In genomic region chr14:91415794-91416743, GRCh38 we compare ENCODE assay signal across 8 cellular contexts.
DNase-seq lines count a peak whose midpoint lies in the region; ATAC-seq and TF ChIP-seq lines count a peak whose summit lies in the region.

No MANE protein-coding gene starts in this region.

- no peaks in the 10 kb centered on the region for H3K9me3 Mint-ChIP-seq in dendritic cell treated with granulocyte-macrophage colony-stimulating factor and Interleukin-4, amounts not matched to agents 40 ng/mL and 50 ng/mL, for 4 days
- no peaks in the 10 kb centered on the region for H3K9me3 Mint-ChIP-seq in nephron

- peak; percentile 40 for ATAC-seq in GM21367 (IDR thresholded peaks at IDR 0.05; ENCODE audit: unreplicated experiment)
- ATAC-seq in HG03575 (IDR thresholded peaks at IDR 0.05; ENCODE audit: extremely low read depth, insufficient number of reproducible peaks, low FRiP score, unreplicated experiment) = peak; percentile 48

- no peaks in the 10 kb centered on the region for H3K36me3 Mint-ChIP-seq in dendritic cell treated with granulocyte-macrophage colony-stimulating factor and Interleukin-4, amounts not matched to agents 40 ng/mL and 50 ng/mL, for 4 days (ENCODE audit: low read depth)
- peaks cover 3% of the 10 kb centered on the region for H3K36me3 Mint-ChIP-seq in nephron (ENCODE audit: low read depth)

- H3K4me1 Mint-ChIP-seq in dendritic cell treated with granulocyte-macrophage colony-stimulating factor and Interleukin-4, amounts not matched to agents 40 ng/mL and 50 ng/mL, for 4 days (ENCODE audit: low read depth) = peaks cover 64% of the 10 kb centered on the region
- H3K4me1 Mint-ChIP-seq in nephron = peaks cover 42% of the 10 kb centered on the region

- intact Hi-C loops in dendritic cell treated with granulocyte-macrophage colony-stimulating factor and Interleukin-4, amounts not matched to agents 40 ng/mL and 50 ng/mL, for 4 days (cut with micrococcal nuclease) = loop anchor here (5.0 kb wide), 1 partner anchor 54 kb away; no protein-coding TSS in a partner anchor

- peaks cover 16% of the 10 kb centered on the region for H3K27me3 Mint-ChIP-seq in dendritic cell treated with granulocyte-macrophage colony-stimulating factor and Interleukin-4, amounts not matched to agents 40 ng/mL and 50 ng/mL, for 4 days
- peaks cover 22% of the 10 kb centered on the region for H3K27me3 Mint-ChIP-seq in nephron (ENCODE audit: low read depth)

- no peak for TF ChIP-seq CTCF in nephron (IDR thresholded peaks at IDR 0.05; ENCODE audit: unreplicated experiment in 3 of 3)

- H3K27ac Mint-ChIP-seq in dendritic cell treated with granulocyte-macrophage colony-stimulating factor and Interleukin-4, amounts not matched to agents 40 ng/mL and 50 ng/mL, for 4 days = peak overlapping the region; percentile 41
- peak overlapping the region; percentile 63 to 94 (median 78) for H3K27ac Mint-ChIP-seq in nephron

- H3K4me3 Mint-ChIP-seq in dendritic cell treated with granulocyte-macrophage colony-stimulating factor and Interleukin-4, amounts not matched to agents 40 ng/mL and 50 ng/mL, for 4 days = peak overlapping the region; percentile 76
- H3K4me3 Mint-ChIP-seq in nephron = peak overlapping the region; percentile 85 to 92 (median 91)

- DNase-seq in GDM1 (lab: John Stamatoyannopoulos, UW) = peak; percentile 44
- DNase-seq in T-helper 2 cell = peak in 4 of 5 experiments; percentile 42 to 95 (median 76)
- no peak for DNase-seq in GM03348 (ENCODE audit: low spot score)
- DNase-seq in NCI-H2227 treated with DMSO at 0.1 percent for 48 hours (lab: John Stamatoyannopoulos, UW) = no peak

Comparison
In these comparisons a context has a peak if more than half of its experiments do, and no peak if none do; other contexts are left out.
1. DNase-seq: peak in GDM1 (single experiment) and T-helper 2 cell (4 of 5); none in GM03348 (single experiment) and NCI-H2227 treated with DMSO at 0.1 percent for 48 hours (single experiment).